19 cellular contexts compared by ENCODE assay signal in genomic region chr6:48184644-48185043, GRCh38.
DNase-seq lines count a peak whose midpoint lies in the region; ATAC-seq and TF ChIP-seq lines count a peak whose summit lies in the region.
"Had no signal": no experiment of that assay in that cellular context is flagged by ENCODE, and none has a peak within 500 bp of the region (broad histone marks: within the 10 kb centered on the region; RNA-seq: fewer than 3 reads in every experiment).

No MANE protein-coding gene starts in this region.

- no peaks in the 10 kb centered on the region for H3K36me3 Mint-ChIP-seq in WTC11

- H3K27me3 Mint-ChIP-seq in WTC11 (ENCODE audit: low read depth): no peaks in the 10 kb centered on the region
- H3K27me3 Mint-ChIP-seq: CD4-positive, alpha-beta T cell had no signal

- peak; percentile 26 for DNase-seq in LHCN-M2 (ENCODE audit: low read depth)
- peak; percentile 25 for DNase-seq in NCI-H2081 treated with DMSO at 0.1 percent for 48 hours (lab: John Stamatoyannopoulos, UW)
- DNase-seq in RPMI7951 (ENCODE audit: low read depth): peak; percentile 4
- DNase-seq in fibroblast of the conjunctiva (ENCODE audit: low read depth): peak; percentile 8
- DNase-seq in NCI-H1048 (lab: John Stamatoyannopoulos, UW): no peak
- DNase-seq in WTC11 (ENCODE audit: low spot score): no peak
- no peak for DNase-seq in right cardiac atrium
- no peak for DNase-seq in NCI-H82 treated with DMSO at 0.1 percent for 48 hours (lab: John Stamatoyannopoulos, UW; ENCODE audit: unreplicated experiment)
- DNase-seq: ACHN; AML-193; CD4-positive, alpha-beta T cell; DMS79 treated with DMSO at 0.1 percent for 48 hours; NCI-H1436 treated with DMSO at 0.1 percent for 48 hours; NCI-H510A; RPMI8226; SIG-M5; SW 1271 had no signal

- TF ChIP-seq CTCF in WTC11 (IDR thresholded peaks at IDR 0.05): no peak

- no peaks in the 10 kb centered on the region for H3K9me3 Mint-ChIP-seq in WTC11
- H3K9me3 Mint-ChIP-seq: CD4-positive, alpha-beta T cell; T-helper 2 cell treated with Interferon-gamma antibody and Interleukin-4, amounts not matched to agents 5 μg/mL and 100 μg/mL, for 36 hours had no signal

- CTCF ChIA-PET in WTC11 (lab: Charles Lee): no interaction called here

- intact Hi-C loops in right cardiac atrium (cut with DNase I): no loop called here

- H3K4me3 ChIP-seq in right cardiac atrium (ENCODE audit: low read length): no peak overlapping the region
- H3K4me3 ChIP-seq: HAP-1 had no signal

- no peaks in the 10 kb centered on the region for H3K27me3 ChIP-seq in right cardiac atrium (ENCODE audit: control insufficient read depth, insufficient read depth)

- ATAC-seq in WTC11 (no peak), right cardiac atrium (no peak)

- H3K4me1 Mint-ChIP-seq in WTC11: peaks cover 12% of the 10 kb centered on the region

- H3K4me1 ChIP-seq in right cardiac atrium (ENCODE audit: control insufficient read depth, insufficient read depth, low read length): no peaks in the 10 kb centered on the region

- POLR2A ChIA-PET in WTC11 (lab: Charles Lee): no interaction called here

- no peak overlapping the region for H3K27ac Mint-ChIP-seq in WTC11
- H3K27ac Mint-ChIP-seq: CD4-positive, alpha-beta T cell; T-helper 2 cell treated with Interferon-gamma antibody and Interleukin-4, amounts not matched to agents 5 μg/mL and 100 μg/mL, for 36 hours had no signal

- H3K27ac ChIP-seq in right cardiac atrium (ENCODE audit: low read length): no peak overlapping the region

- no peaks in the 10 kb centered on the region for H3K9me3 ChIP-seq in right cardiac atrium (ENCODE audit: control insufficient read depth, low read length)
- H3K9me3 ChIP-seq: HAP-1 had no signal

- no peak overlapping the region for H3K4me3 Mint-ChIP-seq in WTC11
- H3K4me3 Mint-ChIP-seq: CD4-positive, alpha-beta T cell; T-helper 2 cell treated with Interferon-gamma antibody and Interleukin-4, amounts not matched to agents 5 μg/mL and 100 μg/mL, for 36 hours had no signal

TF ChIP-seq in WTC11, 78 proteins besides CTCF, POLR2A, EP300 and RAD21:
- TF ChIP-seq HMGXB4 (CRISPR knock-in tag; IDR thresholded peaks at IDR 0.05) (no peak), USF2 (CRISPR knock-in tag; IDR thresholded peaks at IDR 0.05) (no peak), EMX1 (CRISPR knock-in tag; IDR thresholded peaks at IDR 0.05) (no peak), USF1 (CRISPR knock-in tag; IDR thresholded peaks at IDR 0.05) (no peak), JUN (CRISPR knock-in tag; IDR thresholded peaks at IDR 0.05) (no peak), ZSCAN18 (CRISPR knock-in tag; IDR thresholded peaks at IDR 0.05) (no peak), SP1 (CRISPR knock-in tag; conservative IDR thresholded peaks at IDR 0.05) (no peak), ZNF425 (CRISPR knock-in tag; conservative IDR thresholded peaks at IDR 0.05) (no peak), ZNF121 (CRISPR knock-in tag; IDR thresholded peaks at IDR 0.05) (no peak), ATF1 (CRISPR knock-in tag; IDR thresholded peaks at IDR 0.05) (no peak)

Comparison
In these comparisons a context has a peak if more than half of its experiments do, and no peak if none do; other contexts are left out.
1. DNase-seq: peak in LHCN-M2 (single experiment), NCI-H2081 treated with DMSO at 0.1 percent for 48 hours (single experiment), RPMI7951 (single experiment) and fibroblast of the conjunctiva (single experiment); none in NCI-H1048 (single experiment), WTC11 (single experiment), right cardiac atrium (0 of 3) and NCI-H82 treated with DMSO at 0.1 percent for 48 hours (single experiment).